Comparison of ENCODE assay signal across 21 cellular contexts in genomic region chr1:172163479-172164215, GRCh38.
DNase-seq lines count a peak whose midpoint lies in the region; ATAC-seq and TF ChIP-seq lines count a peak whose summit lies in the region.
"Had no signal": no experiment of that assay in that cellular context is flagged by ENCODE, and none has a peak within 500 bp of the region (broad histone marks: within the 10 kb centered on the region; RNA-seq: fewer than 3 reads in every experiment).

No MANE protein-coding gene starts in this region.

- no peak overlapping the region for H3K27ac ChIP-seq in CD4-positive, alpha-beta memory T cell (ENCODE audit: low read depth, low read length)
- H3K27ac ChIP-seq in WERI-Rb-1, result no peak overlapping the region
- H3K27ac ChIP-seq: gastroesophageal sphincter, neural progenitor cell, right lobe of liver, testis, VCaP had no signal

- H3K9me3 Mint-ChIP-seq in CD4-positive, alpha-beta memory T cell, result peaks cover 0 to 2% (median 0%) of the 10 kb centered on the region in 8 donors
- no peaks in the 10 kb centered on the region for H3K9me3 Mint-ChIP-seq in nephron progenitor cell
- H3K9me3 Mint-ChIP-seq: activated CD8-positive, alpha-beta T cell treated with anti-CD3 and anti-CD28 coated beads for 36 hours; activated naive CD8-positive, alpha-beta T cell treated with anti-CD3 and anti-CD28 coated beads, Interleukin-2, amount 10 ng/mL, durations not matched to agents 7 days and 5 days; GM23338; memory B cell; neural progenitor cell had no signal

- no peaks in the 10 kb centered on the region for H3K36me3 Mint-ChIP-seq in CD4-positive, alpha-beta memory T cell
- H3K36me3 Mint-ChIP-seq in nephron progenitor cell (ENCODE audit: low read depth), result no peaks in the 10 kb centered on the region
- H3K36me3 Mint-ChIP-seq: activated naive CD8-positive, alpha-beta T cell treated with anti-CD3 and anti-CD28 coated beads, Interleukin-2, amount 10 ng/mL, durations not matched to agents 7 days and 5 days; memory B cell; neural progenitor cell had no signal

- H3K27ac Mint-ChIP-seq in CD4-positive, alpha-beta memory T cell, result no peak overlapping the region
- no peak overlapping the region for H3K27ac Mint-ChIP-seq in nephron progenitor cell
- H3K27ac Mint-ChIP-seq: activated CD8-positive, alpha-beta T cell treated with anti-CD3 and anti-CD28 coated beads for 36 hours; activated naive CD8-positive, alpha-beta T cell treated with anti-CD3 and anti-CD28 coated beads, Interleukin-2, amount 10 ng/mL, durations not matched to agents 7 days and 5 days; GM23338; memory B cell; neural progenitor cell had no signal

- no peaks in the 10 kb centered on the region for H3K9me3 ChIP-seq in CD4-positive, alpha-beta memory T cell (ENCODE audit: control insufficient read depth in 1 of 2, low read length in 2 of 2)
- H3K9me3 ChIP-seq in WERI-Rb-1 (ENCODE audit: severe bottlenecking), result no peaks in the 10 kb centered on the region
- H3K9me3 ChIP-seq: gastroesophageal sphincter, right lobe of liver, testis had no signal

- intact Hi-C loops in CD4-positive, alpha-beta memory T cell (cut with micrococcal nuclease), result no loop called here

- CTCF ChIA-PET in CD4-positive, alpha-beta memory T cell (lab: Charles Lee; ENCODE audit: partially characterized antibody), result no interaction called here

- no peak overlapping the region for H3K4me3 Mint-ChIP-seq in CD4-positive, alpha-beta memory T cell
- H3K4me3 Mint-ChIP-seq in nephron progenitor cell, result no peak overlapping the region
- H3K4me3 Mint-ChIP-seq: activated CD8-positive, alpha-beta T cell treated with anti-CD3 and anti-CD28 coated beads for 36 hours; activated naive CD8-positive, alpha-beta T cell treated with anti-CD3 and anti-CD28 coated beads, Interleukin-2, amount 10 ng/mL, durations not matched to agents 7 days and 5 days; GM23338; memory B cell; neural progenitor cell had no signal

- no peaks in the 10 kb centered on the region for H3K4me1 Mint-ChIP-seq in CD4-positive, alpha-beta memory T cell
- H3K4me1 Mint-ChIP-seq in nephron progenitor cell, result no peaks in the 10 kb centered on the region
- H3K4me1 Mint-ChIP-seq: GM23338, neural progenitor cell had no signal

- in situ Hi-C loops in astrocyte of the spinal cord (cut with HindIII; ENCODE audit: low sequenced_read_pairs), result no loop called here

- ATAC-seq in HG03139 (IDR thresholded peaks at IDR 0.05; ENCODE audit: unreplicated experiment), result no peak
- ATAC-seq: activated CD8-positive, alpha-beta T cell treated with anti-CD3 and anti-CD28 coated beads for 36 hours; gastroesophageal sphincter; GM23338 had no signal

- H3K4me3 ChIP-seq in AG10803 (ENCODE audit: low read length), result no peak overlapping the region
- no peak overlapping the region for H3K4me3 ChIP-seq in astrocyte of the spinal cord (ENCODE audit: low read depth, low read length)
- H3K4me3 ChIP-seq in CD4-positive, alpha-beta memory T cell (ENCODE audit: low read length in 2 of 2), result no peak overlapping the region
- H3K4me3 ChIP-seq in WERI-Rb-1 (ENCODE audit: low read depth, low read length), result no peak overlapping the region
- H3K4me3 ChIP-seq: gastroesophageal sphincter, GM23338, neural progenitor cell, right lobe of liver, testis had no signal

- peaks cover 0 to 1% of the 10 kb centered on the region in 2 donors for H3K27me3 Mint-ChIP-seq in CD4-positive, alpha-beta memory T cell
- no peaks in the 10 kb centered on the region for H3K27me3 Mint-ChIP-seq in nephron progenitor cell (ENCODE audit: low read depth, poor library complexity)
- H3K27me3 Mint-ChIP-seq: activated CD8-positive, alpha-beta T cell treated with anti-CD3 and anti-CD28 coated beads for 36 hours; activated naive CD8-positive, alpha-beta T cell treated with anti-CD3 and anti-CD28 coated beads, Interleukin-2, amount 10 ng/mL, durations not matched to agents 7 days and 5 days; memory B cell had no signal

- peak; percentile 41 for DNase-seq in AG10803 (ENCODE audit: low read depth)
- peak; percentile 48 for DNase-seq in M059J (ENCODE audit: low read depth)
- DNase-seq in astrocyte of the spinal cord (ENCODE audit: low read depth, low spot score), result peak; percentile 68
- DNase-seq in kidney tubule cell (ENCODE audit: low spot score), result peak; percentile 71
- no peak for DNase-seq in CD4-positive, alpha-beta memory T cell
- no peak for DNase-seq in WERI-Rb-1
- DNase-seq in nephron progenitor cell, result no peak
- DNase-seq: activated CD8-positive, alpha-beta T cell treated with anti-CD3 and anti-CD28 coated beads for 36 hours; activated naive CD8-positive, alpha-beta T cell treated with anti-CD3 and anti-CD28 coated beads, Interleukin-2, amount 10 ng/mL, durations not matched to agents 7 days and 5 days; cerebellar nuclear complex; NCI-H1436 treated with DMSO at 0.1 percent for 48 hours; NCI-H446 treated with DMSO at 0.1 percent for 48 hours; right lobe of liver; SW 1271; testis had no signal

- H3K36me3 ChIP-seq in CD4-positive, alpha-beta memory T cell (ENCODE audit: insufficient read depth, low read length), result no peaks in the 10 kb centered on the region
- H3K36me3 ChIP-seq in WERI-Rb-1, result no peaks in the 10 kb centered on the region
- H3K36me3 ChIP-seq: gastroesophageal sphincter, neural progenitor cell, right lobe of liver had no signal

- no peaks in the 10 kb centered on the region for H3K27me3 ChIP-seq in CD4-positive, alpha-beta memory T cell (ENCODE audit: insufficient read depth, low read length)
- no peaks in the 10 kb centered on the region for H3K27me3 ChIP-seq in WERI-Rb-1 (ENCODE audit: insufficient read depth, low read depth, severe bottlenecking)
- H3K27me3 ChIP-seq: gastroesophageal sphincter, neural progenitor cell, right lobe of liver, testis had no signal

- H3K4me1 ChIP-seq in CD4-positive, alpha-beta memory T cell (ENCODE audit: insufficient read depth, low read length), result no peaks in the 10 kb centered on the region
- H3K4me1 ChIP-seq: gastroesophageal sphincter, neural progenitor cell, right lobe of liver, testis had no signal

- POLR2A ChIA-PET in CD4-positive, alpha-beta memory T cell (lab: Charles Lee; ENCODE audit: partially characterized antibody), result interaction anchor here (1.5 kb wide), 1 partner anchor 8 kb away, joined by 5 read pairs; no protein-coding TSS in a partner anchor

- no peak for TF ChIP-seq CTCF in AG10803 (conservative IDR thresholded peaks at IDR 0.05; ENCODE audit: low read length)
- no peak for TF ChIP-seq CTCF in astrocyte of the spinal cord (IDR thresholded peaks at IDR 0.05; ENCODE audit: low read depth, low read length)
- no peak for TF ChIP-seq CTCF in WERI-Rb-1 (IDR thresholded peaks at IDR 0.05; ENCODE audit: low read depth, low read length)
- TF ChIP-seq CTCF in nephron progenitor cell (IDR thresholded peaks at IDR 0.05), result no peak

Comparison
In these comparisons a context has a peak if more than half of its experiments do, and no peak if none do; other contexts are left out.
1. DNase-seq: peak in AG10803 (single experiment), M059J (single experiment), astrocyte of the spinal cord (single experiment) and kidney tubule cell (single experiment); none in CD4-positive, alpha-beta memory T cell (0 of 5), WERI-Rb-1 (single experiment) and nephron progenitor cell (single experiment).